Comparison of ENCODE assay signal across 8 cellular contexts in genomic region chr14:39266589-39266870, GRCh38.
A peak's percentile ranks its signal among the peaks of the same experiment; 100 is the strongest.
DNase-seq lines count a peak whose midpoint lies in the region; ATAC-seq and TF ChIP-seq lines count a peak whose summit lies in the region.

No MANE protein-coding gene starts in this region.

- H3K27ac ChIP-seq in tibial artery: peak overlapping the region; percentile 99

- no peak for TF ChIP-seq CTCF in choroid plexus epithelial cell (conservative IDR thresholded peaks at IDR 0.05; ENCODE audit: low read depth, low read length)
- TF ChIP-seq CTCF in tibial artery (IDR thresholded peaks at IDR 0.05): no peak

- peak overlapping the region; percentile 99 for H3K27ac Mint-ChIP-seq in memory B cell

- no peaks in the 10 kb centered on the region for H3K27me3 Mint-ChIP-seq in memory B cell

- no peaks in the 10 kb centered on the region for H3K36me3 ChIP-seq in tibial artery

- peak; percentile 70 for DNase-seq in NK-92 treated with Interleukin-12 subunit alpha and Interleukin-12 subunit beta, amount 100 ng/mL, for 24 hours (lab: John Stamatoyannopoulos, UW)
- DNase-seq in NK-92 (lab: John Stamatoyannopoulos, UW; ENCODE audit: unreplicated experiment) (no peak), NCI-H774 (lab: John Stamatoyannopoulos, UW) (peak; percentile 41), choroid plexus epithelial cell (ENCODE audit: low read depth) (no peak), memory B cell (ENCODE audit: low spot score in 2 of 2) (no peak), tibial artery (peak; percentile 51 to 81), NCI-H2107 treated with DMSO at 0.1 percent for 48 hours (lab: John Stamatoyannopoulos, UW; ENCODE audit: unreplicated experiment) (no peak)

- peaks cover 0 to 41% (median 14%) of the 10 kb centered on the region in 4 donors for H3K4me1 ChIP-seq in tibial artery

- H3K4me3 Mint-ChIP-seq in memory B cell: peak overlapping the region; percentile 95

- intact Hi-C loops in tibial artery (cut with DNase I; ENCODE audit: low total_unique reads): loop anchor here (2.0 to 5.0 kb wide), 2 partner anchors 92 to 166 kb away; partner anchors contain the start of genes FBXO33 and PNN

- peaks cover 19% of the 10 kb centered on the region for H3K4me1 Mint-ChIP-seq in memory B cell

- ATAC-seq in HG02642 (IDR thresholded peaks at IDR 0.05; ENCODE audit: poor library complexity, unreplicated experiment) (peak; percentile 37), memory B cell (ENCODE audit: low read depth) (peak; percentile 24)

- H3K9me3 ChIP-seq in tibial artery: no peaks in the 10 kb centered on the region

- no peaks in the 10 kb centered on the region for H3K9me3 Mint-ChIP-seq in memory B cell

- peaks cover 1% of the 10 kb centered on the region for H3K36me3 Mint-ChIP-seq in memory B cell

- no peaks in the 10 kb centered on the region for H3K27me3 ChIP-seq in tibial artery

- H3K4me3 ChIP-seq in choroid plexus epithelial cell (ENCODE audit: low read depth, low read length) (peak overlapping the region; percentile 93), tibial artery (peak overlapping the region; percentile 90 to 98)

Comparison
In these comparisons a context has a peak if more than half of its experiments do, and no peak if none do; other contexts are left out.
1. DNase-seq: peak in NK-92 treated with Interleukin-12 subunit alpha and Interleukin-12 subunit beta, amount 100 ng/mL, for 24 hours (single experiment), NCI-H774 (single experiment) and tibial artery (2 of 2); none in NK-92 (single experiment), choroid plexus epithelial cell (single experiment), memory B cell (0 of 2) and NCI-H2107 treated with DMSO at 0.1 percent for 48 hours (single experiment).